Comparison of ENCODE assay signal across 16 cellular contexts in the genomic region with DNA sequence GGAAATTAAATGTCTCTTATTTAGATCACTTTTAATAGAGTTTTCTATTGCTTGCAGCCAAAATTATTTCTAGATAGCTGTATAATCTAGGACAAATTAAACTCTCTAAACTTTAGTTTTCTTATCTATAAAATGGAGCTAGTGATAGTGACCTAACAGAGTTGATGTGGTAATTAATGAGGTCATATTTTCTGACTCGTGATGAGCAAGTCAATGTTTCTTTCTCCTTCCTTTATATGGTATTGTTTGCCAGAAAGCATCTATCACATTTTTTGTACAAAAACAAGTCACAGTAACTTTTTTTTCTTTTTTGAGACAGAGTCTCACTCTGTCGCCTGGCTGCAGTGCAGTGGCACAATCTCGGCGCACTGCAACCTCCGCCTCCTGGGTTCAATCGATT.
"Had no signal": no experiment of that assay in that cellular context is flagged by ENCODE, and none has a peak within 500 bp of the region (broad histone marks: within the 10 kb centered on the region; RNA-seq: fewer than 3 reads in every experiment).

No MANE protein-coding gene starts in this region.

- H3K27ac ChIP-seq: vagina had no signal

- H3K9me3 ChIP-seq: vagina had no signal

- H3K4me3 ChIP-seq: vagina had no signal

- ATAC-seq: activated CD8-positive, alpha-beta T cell treated with anti-CD3 and anti-CD28 coated beads for 36 hours; left ventricle myocardium superior; stimulated activated naive CD8-positive, alpha-beta T cell treated with anti-CD3 and anti-CD28 coated beads, Interleukin-15, amount 100 ng/mL, for 72 hours had no signal

- FAIRE-seq: colon had no signal

- H3K36me3 ChIP-seq: vagina had no signal

- H3K27me3 ChIP-seq: vagina had no signal

- DNase-seq: activated CD4-positive, alpha-beta T cell treated with anti-CD3 and anti-CD28 coated beads, Interleukin-2, amount 10 ng/mL, durations not matched to agents 24 days and 14 days; activated CD8-positive, alpha-beta T cell treated with anti-CD3 and anti-CD28 coated beads for 36 hours; activated naive CD4-positive, alpha-beta T cell treated with anti-CD3 and anti-CD28 coated beads for 36 hours; activated T-cell treated with anti-CD3 and anti-CD28 coated beads, Interleukin-2, amount 50 U/mL, for 1 hour; anterior cingulate cortex; central memory CD4-positive, alpha-beta T cell; endodermal cell; immature natural killer cell; kidney glomerular epithelial cell; left ventricle myocardium superior; retina; stimulated activated naive CD8-positive, alpha-beta T cell treated with anti-CD3 and anti-CD28 coated beads, Interleukin-15, amount 100 ng/mL, for 72 hours; T-helper 9 cell; trophoblast cell had no signal
